In the genomic region with DNA sequence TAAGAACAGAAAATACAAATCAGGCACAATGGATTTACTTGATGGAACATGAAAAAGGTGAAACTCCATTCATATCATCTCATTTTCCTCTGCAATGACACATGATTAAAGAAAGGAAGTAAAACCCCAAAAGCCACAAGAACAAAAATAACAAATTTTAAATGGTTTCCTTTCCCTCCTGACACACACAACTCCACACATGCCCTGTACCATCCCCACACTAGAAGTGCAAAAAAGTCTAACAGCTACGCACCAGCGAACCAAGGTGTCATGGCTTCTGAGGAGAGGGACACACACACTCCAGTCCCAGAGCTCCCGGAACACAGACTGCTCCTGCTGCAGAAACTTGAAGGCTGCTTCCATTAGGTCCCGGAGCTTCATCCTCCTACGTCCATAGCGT, we compare ENCODE assay signal across 11 cellular contexts. TPM values are rescaled to one million over a fixed set of nuclear protein-coding genes. Genes with fewer than 3 reads are reported as not detected.
DNase-seq lines count a peak whose midpoint lies in the region; ATAC-seq and TF ChIP-seq lines count a peak whose summit lies in the region.
"Had no signal": no experiment of that assay in that cellular context is flagged by ENCODE, and none has a peak within 500 bp of the region (broad histone marks: within the 10 kb centered on the region; RNA-seq: fewer than 3 reads in every experiment).

No MANE protein-coding gene starts in this region.

- TF ChIP-seq CTCF in Loucy (conservative IDR thresholded peaks at IDR 0.05; ENCODE audit: low read length): no peak

- H3K27me3 ChIP-seq in Loucy (ENCODE audit: insufficient read depth, low read length, poor library complexity, severe bottlenecking): no peaks in the 10 kb centered on the region
- H3K27me3 ChIP-seq: esophagus squamous epithelium had no signal

- H3K36me3 Mint-ChIP-seq in activated naive CD8-positive, alpha-beta T cell treated with anti-CD3 and anti-CD28 coated beads for 36 hours: peaks cover 54% of the 10 kb centered on the region

- no peaks in the 10 kb centered on the region for H3K9me3 ChIP-seq in Loucy (ENCODE audit: insufficient read depth, low read depth, low read length)
- H3K9me3 ChIP-seq: esophagus squamous epithelium had no signal

- H3K4me1 Mint-ChIP-seq in activated naive CD8-positive, alpha-beta T cell treated with anti-CD3 and anti-CD28 coated beads for 36 hours: peaks cover 31% of the 10 kb centered on the region
- peaks cover 36% of the 10 kb centered on the region for H3K4me1 Mint-ChIP-seq in stimulated activated naive CD8-positive, alpha-beta T cell treated with anti-CD3 and anti-CD28 coated beads, Interleukin-15, amount 100 ng/mL, for 72 hours

- ATAC-seq in stimulated activated naive CD8-positive, alpha-beta T cell treated with anti-CD3 and anti-CD28 coated beads, Interleukin-15, amount 100 ng/mL, for 72 hours: peak; percentile 93
- no peak for ATAC-seq in sciatic nerve

- H3K36me3 ChIP-seq in Loucy (ENCODE audit: insufficient read depth, low read length): peaks cover 58% of the 10 kb centered on the region

- peak overlapping the region; percentile 53 for H3K4me2 ChIP-seq in Loucy (ENCODE audit: low read depth, low read length, poor library complexity, severe bottlenecking)

- H3K9ac ChIP-seq in Loucy (ENCODE audit: low read depth, low read length, poor library complexity, severe bottlenecking): no peak overlapping the region

- H3K9me3 Mint-ChIP-seq in activated naive CD8-positive, alpha-beta T cell treated with anti-CD3 and anti-CD28 coated beads for 36 hours: no peaks in the 10 kb centered on the region
- H3K9me3 Mint-ChIP-seq in stimulated activated naive CD8-positive, alpha-beta T cell treated with anti-CD3 and anti-CD28 coated beads, Interleukin-15, amount 100 ng/mL, for 72 hours: no peaks in the 10 kb centered on the region

- H3K9me2 ChIP-seq in Loucy (replicated peaks; ENCODE audit: low read depth, low read length): no peaks in the 10 kb centered on the region

- peaks cover 20% of the 10 kb centered on the region for H3K4me1 ChIP-seq in Loucy (ENCODE audit: insufficient read depth, low read length, poor library complexity, severe bottlenecking)
- H3K4me1 ChIP-seq: esophagus squamous epithelium had no signal

- no peaks in the 10 kb centered on the region; the same call in 1 of the 2 replicates for H3F3A ChIP-seq in Loucy (ENCODE audit: low read depth)

- no peaks in the 10 kb centered on the region for H3K27me3 Mint-ChIP-seq in activated naive CD8-positive, alpha-beta T cell treated with anti-CD3 and anti-CD28 coated beads for 36 hours
- H3K27me3 Mint-ChIP-seq in stimulated activated naive CD8-positive, alpha-beta T cell treated with anti-CD3 and anti-CD28 coated beads, Interleukin-15, amount 100 ng/mL, for 72 hours: no peaks in the 10 kb centered on the region

- H4K20me1 ChIP-seq in Loucy (ENCODE audit: insufficient read depth, low read length, poor library complexity, severe bottlenecking): peaks cover 8% of the 10 kb centered on the region

- H3K4me3 ChIP-seq in Loucy (ENCODE audit: low read length, poor library complexity, severe bottlenecking): no peak overlapping the region
- H3K4me3 ChIP-seq: esophagus squamous epithelium had no signal

- peak overlapping the region; percentile 84 for H3K27ac Mint-ChIP-seq in activated naive CD8-positive, alpha-beta T cell treated with anti-CD3 and anti-CD28 coated beads for 36 hours
- peak overlapping the region; percentile 54 to 92 for H3K27ac Mint-ChIP-seq in stimulated activated naive CD8-positive, alpha-beta T cell treated with anti-CD3 and anti-CD28 coated beads, Interleukin-15, amount 100 ng/mL, for 72 hours

- no peaks in the 10 kb centered on the region for H3K79me2 ChIP-seq in Loucy (ENCODE audit: insufficient read depth, low read length)

- intact Hi-C loops in sciatic nerve (cut with DNase I): no loop called here

- H2AFZ ChIP-seq in Loucy (ENCODE audit: low read length): no peak overlapping the region

- peak overlapping the region; percentile 2 for H3K4me3 Mint-ChIP-seq in activated naive CD8-positive, alpha-beta T cell treated with anti-CD3 and anti-CD28 coated beads for 36 hours
- H3K4me3 Mint-ChIP-seq in stimulated activated naive CD8-positive, alpha-beta T cell treated with anti-CD3 and anti-CD28 coated beads, Interleukin-15, amount 100 ng/mL, for 72 hours: peak overlapping the region; percentile 55 to 70

- peak; percentile 41 for DNase-seq in stimulated activated CD4-positive, alpha-beta T cell treated with anti-CD3 and anti-CD28 coated beads, Interleukin-15, amount 100 ng/mL, for 24 hours
- no peak for DNase-seq in stimulated activated CD4-positive, alpha-beta T cell treated with anti-CD3 and anti-CD28 coated beads, Interleukin-2, amount 100 ng/mL, for 48 hours
- peak; percentile 14 for DNase-seq in activated naive CD8-positive, alpha-beta T cell treated with anti-CD3 and anti-CD28 coated beads for 36 hours
- peak; percentile 4 to 15 for DNase-seq in stimulated activated naive CD8-positive, alpha-beta T cell treated with anti-CD3 and anti-CD28 coated beads, Interleukin-15, amount 100 ng/mL, for 72 hours
- DNase-seq in sciatic nerve (ENCODE audit: low spot score) (no peak), DMS114 treated with DMSO at 0.1 percent for 48 hours (lab: John Stamatoyannopoulos, UW; ENCODE audit: unreplicated experiment) (no peak), SW 1271 (lab: John Stamatoyannopoulos, UW) (no peak)
- DNase-seq: activated gamma-delta T cell treated with Interleukin-2 at 50 U/mL for 16 hours, esophagus squamous epithelium, mammary epithelial cell had no signal

RNA-seq across cellular contexts. Expression of gene MDN1, which starts 25.3 kb away (rescaled TPM):
- 10 to 100 TPM; 64.4 to 66.8 TPM for total RNA-seq in activated naive CD8-positive, alpha-beta T cell treated with anti-CD3 and anti-CD28 coated beads for 36 hours
- total RNA-seq in sciatic nerve: 55.0 TPM

RNA-seq across cellular contexts. Expression of gene CASP8AP2, which starts 35.4 kb away (rescaled TPM):
- total RNA-seq in activated naive CD8-positive, alpha-beta T cell treated with anti-CD3 and anti-CD28 coated beads for 36 hours: 10 to 100 TPM; 33.3 to 33.9 TPM
- total RNA-seq in sciatic nerve: 24.7 TPM

Comparison
In these comparisons a context has a peak if more than half of its experiments do, and no peak if none do; other contexts are left out.
1. DNase-seq: peak in stimulated activated CD4-positive, alpha-beta T cell treated with anti-CD3 and anti-CD28 coated beads, Interleukin-15, amount 100 ng/mL, for 24 hours (single experiment), activated naive CD8-positive, alpha-beta T cell treated with anti-CD3 and anti-CD28 coated beads for 36 hours (single experiment) and stimulated activated naive CD8-positive, alpha-beta T cell treated with anti-CD3 and anti-CD28 coated beads, Interleukin-15, amount 100 ng/mL, for 72 hours (2 of 2); none in stimulated activated CD4-positive, alpha-beta T cell treated with anti-CD3 and anti-CD28 coated beads, Interleukin-2, amount 100 ng/mL, for 48 hours (0 of 2), sciatic nerve (single experiment), DMS114 treated with DMSO at 0.1 percent for 48 hours (single experiment) and SW 1271 (0 of 2).